ENCODE assay signal across 9 cellular contexts in genomic region chr12:122865268-122866231, GRCh38. TPM values are rescaled to one million over a fixed set of nuclear protein-coding genes. Genes with fewer than 3 reads are reported as not detected.
A peak's percentile ranks its signal among the peaks of the same experiment; 100 is the strongest.
DNase-seq lines count a peak whose midpoint lies in the region; ATAC-seq and TF ChIP-seq lines count a peak whose summit lies in the region.
"Had no signal": no experiment of that assay in that cellular context is flagged by ENCODE, and none has a peak within 500 bp of the region (broad histone marks: within the 10 kb centered on the region; RNA-seq: fewer than 3 reads in every experiment).

No MANE protein-coding gene starts in this region.

- H3K4me3 ChIP-seq in GM23338 (no peak overlapping the region), liver (ENCODE audit: low read depth in 1 of 3, low read length in 3 of 3) (no peak overlapping the region)
- H3K4me3 ChIP-seq: HAP-1 had no signal

- peaks cover 38% of the 10 kb centered on the region for H4K20me1 ChIP-seq in GM23338 (replicated peaks; ENCODE audit: insufficient read depth)

- H3K36me3 ChIP-seq in GM23338 (ENCODE audit: insufficient read depth) (no peaks in the 10 kb centered on the region), liver (ENCODE audit: control insufficient read depth in 4 of 4, insufficient read depth in 3 of 4, low read depth in 1 of 4, low read length in 3 of 4) (peaks cover 0 to 15% (median 6%) of the 10 kb centered on the region in 4 donors)

- H3K27me3 ChIP-seq in GM23338 (ENCODE audit: insufficient read depth) (peaks cover 28% of the 10 kb centered on the region), liver (ENCODE audit: control insufficient read depth in 4 of 4, insufficient read depth in 4 of 4, low read length in 3 of 4) (no peaks in the 10 kb centered on the region)

- no peak overlapping the region for H3K4me3 Mint-ChIP-seq in GM23338
- no peak overlapping the region for H3K4me3 Mint-ChIP-seq in MCF 10A (ENCODE audit: unreplicated experiment)

- no peaks in the 10 kb centered on the region for H3K9me3 ChIP-seq in liver (ENCODE audit: control insufficient read depth in 4 of 4, low read length in 3 of 4)
- H3K9me3 ChIP-seq: HAP-1 had no signal

- BruUV-seq in MCF 10A (replicated peaks; lab: Mats Ljungman, UMichigan) = no TSS peak

- no peaks in the 10 kb centered on the region for H3F3A ChIP-seq in GM23338 (replicated peaks; ENCODE audit: low read depth)

- DNase-seq in AG09319 (ENCODE audit: extremely low read depth, low read depth) = no peak
- peak; percentile 58 for DNase-seq in GM23338 (ENCODE audit: low spot score)
- DNase-seq in MCF 10A (ENCODE audit: unreplicated experiment) = no peak
- no peak for DNase-seq in NOMO-1 (lab: John Stamatoyannopoulos, UW; ENCODE audit: unreplicated experiment in 2 of 2)
- DNase-seq in A172 (ENCODE audit: low spot score) = no peak
- DNase-seq in NCI-H748 treated with DMSO at 0.1 percent for 48 hours (lab: John Stamatoyannopoulos, UW) = no peak

- H3K4me1 Mint-ChIP-seq in GM23338 = no peaks in the 10 kb centered on the region; the same call in 2 of the 3 replicates
- H3K4me1 Mint-ChIP-seq in MCF 10A (ENCODE audit: insufficient read depth, unreplicated experiment) = peaks cover 18% of the 10 kb centered on the region

- no peak for ATAC-seq in GM23338
- ATAC-seq in GM19467 (IDR thresholded peaks at IDR 0.05; ENCODE audit: unreplicated experiment) = no peak

- WGBS in liver = 27% methylated on average over 43 of the region's 43 CpGs

- H3K79me2 ChIP-seq in GM23338 (replicated peaks; ENCODE audit: insufficient read depth) = no peaks in the 10 kb centered on the region

- no peaks in the 10 kb centered on the region for H3K4me1 ChIP-seq in GM23338 (ENCODE audit: insufficient read depth)
- H3K4me1 ChIP-seq in liver (ENCODE audit: control insufficient read depth in 4 of 4, insufficient read depth in 4 of 4, low read length in 3 of 4) = peaks cover 31 to 93% (median 80%) of the 10 kb centered on the region in 4 donors
- H3K4me1 ChIP-seq: HAP-1 had no signal

- no peak overlapping the region for H2AFZ ChIP-seq in GM23338

- H3K9me3 Mint-ChIP-seq in GM23338 = no peaks in the 10 kb centered on the region
- no peaks in the 10 kb centered on the region for H3K9me3 Mint-ChIP-seq in MCF 10A (ENCODE audit: unreplicated experiment)

- POLR2A ChIA-PET in MCF 10A (lab: Yijun Ruan, JAX) = interaction anchor here (1.0 to 3.6 kb wide), 4 partner anchors 23 to 368 kb away, joined by 3 to 12 read pairs (median 4); partner anchors contain the start of genes MPHOSPH9 and MTRFR

- intact Hi-C loops in MCF 10A (cut with micrococcal nuclease) = no loop called here

- CTCF ChIA-PET in MCF 10A (lab: Yijun Ruan, JAX) = interaction anchor here (0.5 to 11.1 kb wide), 5 partner anchors 8 to 105 kb away, joined by 3 to 230 read pairs (median 4); no protein-coding TSS in a partner anchor

- no peak overlapping the region for H3K27ac ChIP-seq in GM23338 (ENCODE audit: low read depth)
- H3K27ac ChIP-seq in liver (ENCODE audit: low read depth in 1 of 2, low read length in 2 of 2) = peak overlapping the region; percentile 78 to 91

- TF ChIP-seq CTCF in AG09319 (IDR thresholded peaks at IDR 0.05; ENCODE audit: low read depth, low read length) (peak; percentile 30), GM23338 (conservative IDR thresholded peaks at IDR 0.05; ENCODE audit: low read depth in 2 of 2) (peak; percentile 22 to 44; a peak in 3 of 4 replicates), MCF 10A (IDR thresholded peaks at IDR 0.05; ENCODE audit: unreplicated experiment) (peak; percentile 38), liver (IDR thresholded peaks at IDR 0.05; ENCODE audit: low read depth, low read length, missing input control) (peak; percentile 56)

- H3K27ac Mint-ChIP-seq in GM23338 (no peak overlapping the region), MCF 10A (ENCODE audit: low read depth, unreplicated experiment) (no peak overlapping the region)

- H3K36me3 Mint-ChIP-seq in GM23338 (ENCODE audit: low read depth) (peaks cover 26% of the 10 kb centered on the region), MCF 10A (ENCODE audit: insufficient read depth, unreplicated experiment) (peaks cover 72% of the 10 kb centered on the region)

- peak; percentile 56 to 71 for TF ChIP-seq RAD21 in liver (IDR thresholded peaks at IDR 0.05)

- H3K4me2 ChIP-seq in GM23338 = no peak overlapping the region

- peak overlapping the region; percentile 47 to 48 for H3K9ac ChIP-seq in liver (ENCODE audit: low read depth in 1 of 2, low read length in 2 of 2)

- peaks cover 48% of the 10 kb centered on the region for H3K27me3 Mint-ChIP-seq in GM23338 (ENCODE audit: insufficient read depth, low read depth, poor library complexity)
- H3K27me3 Mint-ChIP-seq in MCF 10A (ENCODE audit: insufficient read depth, unreplicated experiment) = no peaks in the 10 kb centered on the region

- H3K9me2 ChIP-seq in GM23338 (ENCODE audit: insufficient read depth) = no peaks in the 10 kb centered on the region

TF ChIP-seq in GM23338, 12 proteins besides CTCF, POLR2A, EP300 and RAD21 (continues in another document):
- TF ChIP-seq POLR2AphosphoS5 (IDR thresholded peaks at IDR 0.05; ENCODE audit: low read depth) (no peak), REST (IDR thresholded peaks at IDR 0.05; ENCODE audit: unreplicated experiment) (no peak), EZH2 (IDR thresholded peaks at IDR 0.05; ENCODE audit: low read depth, unreplicated experiment) (no peak), CREB1 (CRISPR knock-in tag; IDR thresholded peaks at IDR 0.05; ENCODE audit: low read depth) (no peak)

TF ChIP-seq in liver, 16 proteins besides CTCF, POLR2A, EP300 and RAD21:
- TF ChIP-seq SP1 (IDR thresholded peaks at IDR 0.05) (peak; percentile 49), MAX (IDR thresholded peaks at IDR 0.05) (no peak), NR2F2 (IDR thresholded peaks at IDR 0.05) (no peak), FOXA1 (IDR thresholded peaks at IDR 0.05) (no peak), JUND (IDR thresholded peaks at IDR 0.05) (peak in 1 of 2 donors; percentile 45), FOXA2 (IDR thresholded peaks at IDR 0.05) (no peak), HNF4G (IDR thresholded peaks at IDR 0.05) (peak; percentile 11), REST (IDR thresholded peaks at IDR 0.05) (no peak), HNF4A (conservative IDR thresholded peaks at IDR 0.05) (peak; percentile 52 to 80), YY1 (IDR thresholded peaks at IDR 0.05) (peak; percentile 54), TAF1 (conservative IDR thresholded peaks at IDR 0.05) (no peak), EGR1 (IDR thresholded peaks at IDR 0.05; ENCODE audit: low read depth in 2 of 2) (peak in 1 of 2 donors; percentile 16), RXRA (IDR thresholded peaks at IDR 0.05) (peak; percentile 78 to 91)
TF ChIP-seq in liver: peak in this region for 7.

RNA-seq across cellular contexts. Expression of gene HIP1R, which starts 30.3 kb away (rescaled TPM):
- 19.9 and 22.1 TPM in 2 replicates for total RNA-seq in GM23338 (2014; rRNA removed; shearing (Covaris generic))
- polyA plus RNA-seq in GM23338 (2016; fragmentation: Nextera tagmentation; extraction: Ambion mirVana) (6.7 and 8.0 TPM in 2 replicates), liver (10 to 100 TPM; 12.4 to 15.8 TPM)
- total RNA-seq in MCF 10A (2022) (41.6 and 44.6 TPM in 2 replicates), liver (10 to 100 TPM; 18.3 to 52.5 TPM)
- total RNA-seq in A172 (2014; rRNA removed; shearing (Covaris generic)) = 19.1 and 22.4 TPM in 2 replicates

RNA-seq across cellular contexts. Expression of gene VPS37B, which starts 30.4 kb away (rescaled TPM):
- total RNA-seq in GM23338 (2014; rRNA removed; shearing (Covaris generic)) = 10.4 and 10.9 TPM in 2 replicates
- polyA plus RNA-seq in GM23338 (2016; fragmentation: Nextera tagmentation; extraction: Ambion mirVana) (6.7 and 6.8 TPM in 2 replicates), liver (1 to 10 TPM; 2.3 to 3.2 TPM)
- total RNA-seq in MCF 10A (2022) (33.8 and 37.6 TPM in 2 replicates), liver (1 to 10 TPM; 4.4 to 6.8 TPM)
- 19.2 and 23.9 TPM in 2 replicates for total RNA-seq in A172 (2014; rRNA removed; shearing (Covaris generic))
